ENCODE assay signal across 8 cellular contexts in the genomic region with DNA sequence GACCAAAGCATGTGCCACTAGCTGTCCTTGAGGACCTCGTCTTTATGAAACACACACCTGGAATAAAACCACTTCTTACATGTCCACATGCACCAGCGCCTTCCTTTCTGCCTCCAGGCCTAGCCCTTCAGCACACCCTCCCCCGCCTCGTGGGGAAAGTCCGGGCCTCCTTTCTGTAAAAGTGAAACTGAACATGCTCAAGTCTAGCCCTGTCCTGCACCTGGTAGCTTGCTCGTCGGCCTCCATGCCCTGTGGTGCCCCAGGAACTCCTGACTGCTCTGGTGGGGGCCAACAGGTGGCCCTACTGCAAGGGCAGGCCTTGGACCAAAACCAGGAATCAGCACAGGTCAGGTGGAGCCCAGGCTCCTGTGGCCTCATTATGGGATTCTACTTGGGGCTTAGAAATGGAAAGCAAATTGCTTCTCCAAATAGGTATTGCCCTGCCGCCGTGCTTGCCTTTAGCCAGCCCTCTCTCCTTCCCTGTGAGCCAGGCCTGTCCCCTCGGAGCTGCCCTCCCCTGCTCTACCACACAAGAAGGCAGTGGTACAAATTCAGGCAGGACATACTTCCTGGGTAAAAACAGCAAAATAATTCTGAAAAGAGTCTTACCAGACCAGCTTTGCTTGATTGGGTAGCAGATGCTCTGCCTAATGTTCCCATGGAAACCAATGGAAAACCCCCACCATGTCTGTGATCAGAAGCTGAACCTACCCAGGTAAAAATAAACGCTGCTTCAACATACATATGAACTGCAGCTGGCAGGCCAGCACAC. TPM values are rescaled to one million over a fixed set of nuclear protein-coding genes. Genes with fewer than 3 reads are reported as not detected.
DNase-seq lines count a peak whose midpoint lies in the region; ATAC-seq and TF ChIP-seq lines count a peak whose summit lies in the region.

No MANE protein-coding gene starts in this region.

- no peaks in the 10 kb centered on the region for H3K27me3 ChIP-seq in MG63

- no peak overlapping the region for H3K4me3 ChIP-seq in MG63

- TF ChIP-seq CTCF in brain (conservative IDR thresholded peaks at IDR 0.05), result no peak
- TF ChIP-seq CTCF in CD14-positive monocyte (IDR thresholded peaks at IDR 0.05), result no peak
- TF ChIP-seq CTCF in progenitor cell of endocrine pancreas (IDR thresholded peaks at IDR 0.05; ENCODE audit: unreplicated experiment), result no peak

- H3K9me3 ChIP-seq in MG63, result no peaks in the 10 kb centered on the region

- H3K36me3 ChIP-seq in MG63, result no peaks in the 10 kb centered on the region

- H3K9me3 Mint-ChIP-seq in brain, result no peaks in the 10 kb centered on the region
- H3K9me3 Mint-ChIP-seq in CD14-positive monocyte, result no peaks in the 10 kb centered on the region
- H3K9me3 Mint-ChIP-seq in progenitor cell of endocrine pancreas (ENCODE audit: low read depth), result no peaks in the 10 kb centered on the region

- peak overlapping the region in 1 of 5 experiments; percentile 29 for H3K4me3 Mint-ChIP-seq in brain
- peak overlapping the region in 1 of 2 donors; percentile 37 for H3K4me3 Mint-ChIP-seq in CD14-positive monocyte
- H3K4me3 Mint-ChIP-seq in progenitor cell of endocrine pancreas (ENCODE audit: low read depth), result no peak overlapping the region

- DNase-seq in T follicular helper cell (ENCODE audit: low read depth) (peak; percentile 15), MG63 (no peak), CD14-positive monocyte (ENCODE audit: low spot score) (no peak), progenitor cell of endocrine pancreas (ENCODE audit: low spot score, unreplicated experiment) (no peak)
- peak; percentile 51 to 73 for DNase-seq in stimulated activated CD4-positive, alpha-beta T cell treated with anti-CD3 and anti-CD28 coated beads, Interleukin-15, amount 100 ng/mL, for 48 hours (ENCODE audit: low read depth in 2 of 2)

- ATAC-seq in GM18867 (IDR thresholded peaks at IDR 0.05; ENCODE audit: unreplicated experiment) (peak; percentile 90), HG02840 (IDR thresholded peaks at IDR 0.05; ENCODE audit: low FRiP score, unreplicated experiment) (peak; percentile 87)

- H3K27me3 Mint-ChIP-seq in brain, result peaks cover 2% of the 10 kb centered on the region
- peaks cover 6 to 20% (median 8%) of the 10 kb centered on the region in 3 donors for H3K27me3 Mint-ChIP-seq in CD14-positive monocyte (ENCODE audit: low read depth in 3 of 3)
- peaks cover 4% of the 10 kb centered on the region for H3K27me3 Mint-ChIP-seq in progenitor cell of endocrine pancreas

- peak overlapping the region in 4 of 5 experiments; percentile 77 to 100 (median 93) for H3K27ac Mint-ChIP-seq in brain
- peak overlapping the region in 3 of 7 donors; percentile 37 to 67 (median 63) for H3K27ac Mint-ChIP-seq in CD14-positive monocyte
- no peak overlapping the region for H3K27ac Mint-ChIP-seq in progenitor cell of endocrine pancreas

- H3K4me1 Mint-ChIP-seq in brain (peaks cover 26% of the 10 kb centered on the region), CD14-positive monocyte (peaks cover 22% of the 10 kb centered on the region), progenitor cell of endocrine pancreas (ENCODE audit: low read depth) (no peaks in the 10 kb centered on the region)

- intact Hi-C loops in CD14-positive monocyte (cut with micrococcal nuclease), result no loop called here

- H3K36me3 Mint-ChIP-seq in brain (no peaks in the 10 kb centered on the region), CD14-positive monocyte (no peaks in the 10 kb centered on the region), progenitor cell of endocrine pancreas (ENCODE audit: insufficient read depth) (no peaks in the 10 kb centered on the region)

RNA-seq across cellular contexts. Expression of a gene that starts 43.5 kb away (rescaled TPM):
- 199 TPM for polyA plus RNA-seq in brain (ENCODE audit: insufficient read depth, low read depth, low replicate concordance)
- total RNA-seq in MG63 (2014; rRNA removed; shearing (Covaris generic); ENCODE audit: low replicate concordance), result 173 and 248 TPM in 2 replicates
- polyA plus RNA-seq in CD14-positive monocyte, result 10 to 100 TPM; 63.6 to 67.0 TPM
- 309 and 310 TPM in 2 replicates for total RNA-seq in progenitor cell of endocrine pancreas

RNA-seq across cellular contexts. Expression of a gene that starts 43.9 kb away (rescaled TPM):
- polyA plus RNA-seq in brain (ENCODE audit: insufficient read depth, low read depth, low replicate concordance) (42.0 TPM), CD14-positive monocyte (10 to 100 TPM; 37.6 to 44.2 TPM)
- 50.5 and 54.2 TPM in 2 replicates for total RNA-seq in MG63 (2014; rRNA removed; shearing (Covaris generic); ENCODE audit: low replicate concordance)
- total RNA-seq in progenitor cell of endocrine pancreas, result 57.1 and 62.2 TPM in 2 replicates

Comparison
In these comparisons a context has a peak if more than half of its experiments do, and no peak if none do; other contexts are left out.
1. DNase-seq: peak in T follicular helper cell (single experiment) and stimulated activated CD4-positive, alpha-beta T cell treated with anti-CD3 and anti-CD28 coated beads, Interleukin-15, amount 100 ng/mL, for 48 hours (2 of 2); none in MG63 (single experiment), CD14-positive monocyte (single experiment) and progenitor cell of endocrine pancreas (single experiment).